35 cellular contexts compared by ENCODE assay signal in the genomic region with DNA sequence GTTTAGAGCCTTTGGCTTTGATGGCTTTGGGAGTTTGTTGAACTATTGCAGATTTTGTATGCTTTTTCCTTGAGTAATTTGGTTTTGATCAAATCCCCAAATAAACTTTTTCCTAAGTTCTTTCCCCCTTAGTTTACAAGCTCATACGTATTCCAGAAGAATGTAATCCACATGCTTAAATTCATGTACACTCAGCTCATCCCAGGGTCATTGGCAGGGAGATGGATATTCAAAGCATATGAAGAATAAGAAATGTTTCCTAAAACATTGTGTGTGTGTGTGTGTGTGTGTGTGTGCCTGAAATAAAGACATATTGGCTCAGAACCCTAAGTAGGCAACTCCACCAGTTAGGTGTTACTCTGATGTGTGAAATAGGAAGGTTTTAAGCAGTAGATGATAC.
"Had no signal": no experiment of that assay in that cellular context is flagged by ENCODE, and none has a peak within 500 bp of the region (broad histone marks: within the 10 kb centered on the region; RNA-seq: fewer than 3 reads in every experiment).

No MANE protein-coding gene starts in this region.

- H3K36me3 ChIP-seq: adrenal gland, esophagus muscularis mucosa, gastroesophageal sphincter, heart right ventricle, WERI-Rb-1 had no signal

- H3K27ac Mint-ChIP-seq: activated B cell treated with CpG ODN at 0.5 μM for 24 hours; activated CD8-positive, alpha-beta T cell treated with anti-CD3 and anti-CD28 coated beads for 36 hours; activated naive CD8-positive, alpha-beta T cell treated with anti-CD3 and anti-CD28 coated beads for 36 hours; activated naive CD8-positive, alpha-beta T cell treated with anti-CD3 and anti-CD28 coated beads, Interleukin-2, amount 50 U/mL, for 24 hours; activated T-helper 17 cell treated with anti-CD3 and anti-CD28 coated beads, Interleukin-2, amount 50 U/mL, for 72 hours; effector memory CD8-positive, alpha-beta T cell; T-helper 17 cell; T-helper 2 cell treated with Interferon-gamma antibody and Interleukin-4, amounts not matched to agents 5 μg/mL and 100 μg/mL, for 36 hours had no signal

- DNase-seq: activated B cell treated with CpG ODN at 0.5 μM for 24 hours; activated CD4-positive, alpha-beta T cell treated with anti-CD3 and anti-CD28 coated beads for 48 hours; activated CD4-positive, alpha-beta T cell treated with anti-CD3 and anti-CD28 coated beads, Interleukin-2, amount 50 U/mL, for 1 hour; activated CD4-positive, alpha-beta T cell treated with anti-CD3 and anti-CD28 coated beads, Interleukin-2, amount 50 U/mL, for 48 hours; activated CD8-positive, alpha-beta memory T cell treated with anti-CD3 and anti-CD28 coated beads for 24 hours; activated CD8-positive, alpha-beta T cell treated with anti-CD3 and anti-CD28 coated beads for 36 hours; activated effector memory CD4-positive, alpha-beta T cell treated with Interleukin-2 at 50 U/mL for 16 hours; activated gamma-delta T cell treated with Interleukin-2 at 50 U/mL for 16 hours; activated naive CD4-positive, alpha-beta T cell treated with anti-CD3 and anti-CD28 coated beads, Interleukin-2, amount 50 U/mL, for 16 hours; activated naive CD4-positive, alpha-beta T cell treated with Interleukin-2 at 50 U/mL for 16 hours; activated naive CD8-positive, alpha-beta T cell treated with anti-CD3 and anti-CD28 coated beads for 36 hours; activated naive CD8-positive, alpha-beta T cell treated with anti-CD3 and anti-CD28 coated beads, Interleukin-2, amount 50 U/mL, for 24 hours; activated T-cell treated with anti-CD3 and anti-CD28 coated beads, Interleukin-2, amount 50 U/mL, for 4 hours; adrenal gland; amygdala; aorta; body of pancreas; caudate nucleus; cortex of kidney; dermis blood vessel endothelial cell; effector CD4-positive, alpha-beta T cell; effector memory CD8-positive, alpha-beta T cell; erythroblast; foreskin melanocyte; heart right ventricle; T-helper 1 cell; T-helper 17 cell; T1000; WERI-Rb-1 had no signal

- H3K36me3 Mint-ChIP-seq: activated naive CD8-positive, alpha-beta T cell treated with anti-CD3 and anti-CD28 coated beads for 36 hours had no signal

- H3K9me3 ChIP-seq: adrenal gland, body of pancreas, esophagus muscularis mucosa, gastroesophageal sphincter, heart right ventricle had no signal

- H3K9me3 Mint-ChIP-seq: activated CD8-positive, alpha-beta T cell treated with anti-CD3 and anti-CD28 coated beads for 36 hours; activated naive CD8-positive, alpha-beta T cell treated with anti-CD3 and anti-CD28 coated beads for 36 hours; activated naive CD8-positive, alpha-beta T cell treated with anti-CD3 and anti-CD28 coated beads, Interleukin-2, amount 50 U/mL, for 24 hours; activated T-cell treated with anti-CD3 and anti-CD28 coated beads, Interleukin-2, amount 50 U/mL, for 4 hours; activated T-helper 17 cell treated with anti-CD3 and anti-CD28 coated beads, Interleukin-2, amount 50 U/mL, for 72 hours; effector memory CD8-positive, alpha-beta T cell; T-helper 2 cell treated with Interferon-gamma antibody and Interleukin-4, amounts not matched to agents 5 μg/mL and 100 μg/mL, for 36 hours had no signal

- H3K27me3 ChIP-seq: adrenal gland, body of pancreas, esophagus muscularis mucosa, gastroesophageal sphincter had no signal

- ATAC-seq: activated CD4-positive, CD25-positive, alpha-beta regulatory T cell treated with anti-CD3 and anti-CD28 coated beads, Interleukin-2, amount 50 U/mL, for 24 hours; activated CD8-positive, alpha-beta T cell treated with anti-CD3 and anti-CD28 coated beads for 36 hours; activated naive CD8-positive, alpha-beta T cell treated with anti-CD3 and anti-CD28 coated beads, Interleukin-2, amount 50 U/mL, for 24 hours; activated T-cell treated with anti-CD3 and anti-CD28 coated beads, Interleukin-2, amount 50 U/mL, for 4 hours; activated T-helper 17 cell treated with anti-CD3 and anti-CD28 coated beads, Interleukin-2, amount 50 U/mL, for 72 hours; body of pancreas; effector memory CD8-positive, alpha-beta T cell; gastroesophageal sphincter; heart right ventricle; T-helper 17 cell had no signal

- H3K4me1 ChIP-seq: adrenal gland had no signal

- FAIRE-seq: colon had no signal

- H3K4me3 ChIP-seq: adrenal gland, body of pancreas, esophagus muscularis mucosa, gastroesophageal sphincter, heart right ventricle had no signal

- H3K27ac ChIP-seq: adrenal gland, body of pancreas, esophagus muscularis mucosa, gastroesophageal sphincter, heart right ventricle, WERI-Rb-1 had no signal
